Comparison of ENCODE assay signal across 15 cellular contexts in genomic region chr3:134898315-134898714, GRCh38.
DNase-seq lines count a peak whose midpoint lies in the region; ATAC-seq and TF ChIP-seq lines count a peak whose summit lies in the region.
"Had no signal": no experiment of that assay in that cellular context is flagged by ENCODE, and none has a peak within 500 bp of the region (broad histone marks: within the 10 kb centered on the region; RNA-seq: fewer than 3 reads in every experiment).

No MANE protein-coding gene starts in this region.

- H3K36me3 ChIP-seq in psoas muscle (ENCODE audit: insufficient read depth in 1 of 2, low read depth in 1 of 2), result no peaks in the 10 kb centered on the region
- H3K36me3 ChIP-seq: BLaER1 treated with 17β-estradiol and CSF1 and Interleukin-3, amounts not matched to agents 10 nM and 100 nM had no signal

- DNase-seq in NCI-H187 (lab: John Stamatoyannopoulos, UW), result peak; percentile 16 to 32
- no peak for DNase-seq in NCI-H187 treated with DMSO at 0.1 percent for 48 hours (lab: John Stamatoyannopoulos, UW)
- peak; percentile 71 for DNase-seq in NCI-H1105 (lab: John Stamatoyannopoulos, UW)
- peak; percentile 93 for DNase-seq in NCI-H2171 (lab: John Stamatoyannopoulos, UW)
- DNase-seq in psoas muscle, result no peak
- DNase-seq in SKM-1 (lab: John Stamatoyannopoulos, UW; ENCODE audit: unreplicated experiment), result no peak
- DNase-seq in C1 segment of cervical spinal cord (lab: John Stamatoyannopoulos, UW), result no peak
- DNase-seq: H7, NCI-H2029 treated with DMSO at 0.1 percent for 48 hours, NCI-H510A, T-cell, T-helper 9 cell had no signal

- intact Hi-C loops in psoas muscle (cut with DNase I), result loop anchor here in 1 of 2 donors (5.0 kb wide), 1 partner anchor 101 kb away; the partner anchor contains the start of gene EPHB1

- H3K27ac ChIP-seq in psoas muscle, result no peak overlapping the region
- H3K27ac ChIP-seq: BLaER1 treated with 17β-estradiol and CSF1 and Interleukin-3, amounts not matched to agents 10 nM and 100 nM had no signal

- ATAC-seq in psoas muscle, result peak; percentile 48 to 88 (median 76)
- no peak for ATAC-seq in HG02798 (IDR thresholded peaks at IDR 0.05; ENCODE audit: poor library complexity, unreplicated experiment)
- ATAC-seq: Panc1, T-cell had no signal

- no peak overlapping the region for H3K4me3 ChIP-seq in psoas muscle
- H3K4me3 ChIP-seq: BLaER1 treated with 17β-estradiol and CSF1 and Interleukin-3, amounts not matched to agents 10 nM and 100 nM had no signal

- 24 to 45% (median 26%) methylated on average over 4 of the region's 4 CpGs for whole genome bisulfite sequencing in psoas muscle, 3 donors

- no peaks in the 10 kb centered on the region for H3K9me3 ChIP-seq in psoas muscle
- H3K9me3 ChIP-seq: BLaER1 treated with 17β-estradiol and CSF1 and Interleukin-3, amounts not matched to agents 10 nM and 100 nM had no signal

- peaks cover 14% of the 10 kb centered on the region for H3K4me1 ChIP-seq in psoas muscle
- H3K4me1 ChIP-seq: BLaER1 treated with 17β-estradiol and CSF1 and Interleukin-3, amounts not matched to agents 10 nM and 100 nM had no signal

- H3K27me3 ChIP-seq in psoas muscle (ENCODE audit: insufficient read depth in 3 of 3, low read length in 2 of 3), result no peaks in the 10 kb centered on the region
- H3K27me3 ChIP-seq: BLaER1 treated with 17β-estradiol and CSF1 and Interleukin-3, amounts not matched to agents 10 nM and 100 nM had no signal

- no peak for TF ChIP-seq CTCF in psoas muscle (IDR thresholded peaks at IDR 0.05)

Comparison
In these comparisons a context has a peak if more than half of its experiments do, and no peak if none do; other contexts are left out.
1. DNase-seq: peak in NCI-H187 (2 of 2), NCI-H1105 (single experiment) and NCI-H2171 (single experiment); none in NCI-H187 treated with DMSO at 0.1 percent for 48 hours (single experiment), psoas muscle (0 of 2), SKM-1 (single experiment) and C1 segment of cervical spinal cord (0 of 14).